12 cellular contexts compared by ENCODE assay signal in genomic region chr10:60299961-60300883, GRCh38.
DNase-seq lines count a peak whose midpoint lies in the region; ATAC-seq, FAIRE-seq and TF ChIP-seq lines count a peak whose summit lies in the region.
"Had no signal": no experiment of that assay in that cellular context is flagged by ENCODE, and none has a peak within 500 bp of the region (broad histone marks: within the 10 kb centered on the region; RNA-seq: fewer than 3 reads in every experiment).

No MANE protein-coding gene starts in this region.

- no peak overlapping the region for H3K4me2 ChIP-seq in PC-9

- H3K9me2 ChIP-seq in PC-9 (ENCODE audit: insufficient read depth): no peaks in the 10 kb centered on the region; the same call in 1 of the 2 replicates

- H4K20me1 ChIP-seq in PC-9 (ENCODE audit: insufficient read depth): no peaks in the 10 kb centered on the region

- no peaks in the 10 kb centered on the region for H3K9me3 ChIP-seq in HEK293 (ENCODE audit: control insufficient read depth, insufficient read depth, low read depth, low read length)
- no peaks in the 10 kb centered on the region for H3K9me3 ChIP-seq in iPS-20b (ENCODE audit: insufficient read depth, low read depth, low read length)
- no peaks in the 10 kb centered on the region for H3K9me3 ChIP-seq in gastrocnemius medialis
- no peaks in the 10 kb centered on the region for H3K9me3 ChIP-seq in PC-9 (ENCODE audit: insufficient read depth, low read depth)
- H3K9me3 ChIP-seq: vagina had no signal

- in situ Hi-C loops in gastrocnemius medialis (cut with MboI; ENCODE audit: low sequenced_read_pairs in 4 of 4): no loop called here

- H3K9ac ChIP-seq in iPS-20b (ENCODE audit: low read depth, low read length): peak overlapping the region; percentile 26; the same call in 1 of the 2 replicates

- no peaks in the 10 kb centered on the region for H3K4me1 ChIP-seq in HEK293 (ENCODE audit: control insufficient read depth, insufficient read depth, low read length)
- H3K4me1 ChIP-seq in iPS-20b (ENCODE audit: insufficient read depth, low read length): peaks cover 14% of the 10 kb centered on the region; the same call in 1 of the 2 replicates
- H3K4me1 ChIP-seq in gastrocnemius medialis: peaks cover 5 to 9% of the 10 kb centered on the region in 2 donors
- no peaks in the 10 kb centered on the region for H3K4me1 ChIP-seq in PC-9 (replicated peaks; ENCODE audit: insufficient read depth)
- H3K4me1 ChIP-seq: vagina had no signal

- intact Hi-C loops in gastrocnemius medialis (cut with DNase I; ENCODE audit: low total_unique reads): no loop called here
- intact Hi-C loops in PC-9 (cut with micrococcal nuclease; ENCODE audit: unreplicated experiment): no loop called here

- TF ChIP-seq POLR2A in gastrocnemius medialis (IDR thresholded peaks at IDR 0.05): no peak

- CTCF ChIA-PET in HEK293 (lab: Yijun Ruan, JAX): interaction anchor here (0.7 kb wide), 1 partner anchor 11 kb away, joined by 3 read pairs; no protein-coding TSS in a partner anchor
- CTCF ChIA-PET in PC-9 (lab: Charles Lee): no interaction called here

- no peak overlapping the region for H3K27ac ChIP-seq in HEK293 (ENCODE audit: extremely low read depth, low read depth, low read length)
- H3K27ac ChIP-seq in iPS-20b (ENCODE audit: low read length): no peak overlapping the region
- peak overlapping the region in 1 of 4 donors; percentile 55 for H3K27ac ChIP-seq in gastrocnemius medialis
- H3K27ac ChIP-seq in PC-9: no peak overlapping the region
- H3K27ac ChIP-seq: vagina had no signal

- peak; percentile 56 for DNase-seq in bronchial epithelial cell (ENCODE audit: low read depth)
- DNase-seq in gastrocnemius medialis: no peak
- DNase-seq in HuH-7.5 (ENCODE audit: low spot score): no peak
- DNase-seq in PC-9: no peak
- no peak for DNase-seq in NOMO-1 treated with DMSO at 0.1 percent for 48 hours (lab: John Stamatoyannopoulos, UW; ENCODE audit: unreplicated experiment)
- DNase-seq: activated T-cell treated with anti-CD3 and anti-CD28 coated beads, Interleukin-2, amount 50 U/mL, for 48 hours; NCI-H510A; stimulated activated CD4-positive, alpha-beta T cell treated with anti-CD3 and anti-CD28 coated beads, Interleukin-4, amount 100 ng/mL, for 4 hours had no signal

- H3K27me3 ChIP-seq in bronchial epithelial cell (ENCODE audit: control insufficient read depth, insufficient read depth, low read length): no peaks in the 10 kb centered on the region
- no peaks in the 10 kb centered on the region for H3K27me3 ChIP-seq in iPS-20b (ENCODE audit: insufficient read depth, low read length)
- H3K27me3 ChIP-seq in gastrocnemius medialis: no peaks in the 10 kb centered on the region
- H3K27me3 ChIP-seq in PC-9 (ENCODE audit: insufficient read depth, low read depth): no peaks in the 10 kb centered on the region
- H3K27me3 ChIP-seq: vagina had no signal

- POLR2A ChIA-PET in HEK293 (lab: Yijun Ruan, JAX): no interaction called here
- POLR2A ChIA-PET in PC-9 (lab: Charles Lee; ENCODE audit: unreplicated experiment): no interaction called here

- no peak overlapping the region for H2AFZ ChIP-seq in PC-9

- BruUV-seq in PC-9 (replicated peaks; lab: Mats Ljungman, UMichigan): no TSS peak

- ATAC-seq in gastrocnemius medialis (peak; percentile 36 to 45), HG03354 (IDR thresholded peaks at IDR 0.05; ENCODE audit: poor library complexity, severe bottlenecking, unreplicated experiment) (no peak)

- H3K36me3 ChIP-seq in HEK293 (ENCODE audit: control insufficient read depth in 2 of 2, insufficient read depth in 1 of 2, low read length in 2 of 2): no peaks in the 10 kb centered on the region
- no peaks in the 10 kb centered on the region for H3K36me3 ChIP-seq in bronchial epithelial cell (ENCODE audit: control insufficient read depth, insufficient read depth, low read length)
- H3K36me3 ChIP-seq in iPS-20b (ENCODE audit: insufficient read depth, low read depth, low read length): no peaks in the 10 kb centered on the region
- no peaks in the 10 kb centered on the region for H3K36me3 ChIP-seq in gastrocnemius medialis
- H3K36me3 ChIP-seq in PC-9 (ENCODE audit: low read depth): no peaks in the 10 kb centered on the region
- H3K36me3 ChIP-seq: vagina had no signal

- H3K79me2 ChIP-seq in PC-9 (ENCODE audit: low read depth): no peaks in the 10 kb centered on the region

- no peak overlapping the region for H3K4me3 ChIP-seq in HEK293 (ENCODE audit: low read depth, low read length)
- no peak overlapping the region for H3K4me3 ChIP-seq in bronchial epithelial cell (ENCODE audit: low read depth, low read length)
- H3K4me3 ChIP-seq in iPS-20b (ENCODE audit: low read length): no peak overlapping the region
- peak overlapping the region; percentile 6 to 51 (median 44) for H3K4me3 ChIP-seq in gastrocnemius medialis
- no peak overlapping the region for H3K4me3 ChIP-seq in PC-9

- FAIRE-seq in bronchial epithelial cell (lab: Jason Lieb, UNC): no peak

- no peaks in the 10 kb centered on the region for H3F3A ChIP-seq in PC-9 (ENCODE audit: insufficient read depth, low read depth)

- TF ChIP-seq CTCF in HEK293 (tag by site-specific recombination; IDR thresholded peaks at IDR 0.05): no peak
- TF ChIP-seq CTCF in bronchial epithelial cell (IDR thresholded peaks at IDR 0.05; ENCODE audit: insufficient read depth, low read length, severe bottlenecking): no peak
- no peak for TF ChIP-seq CTCF in gastrocnemius medialis (IDR thresholded peaks at IDR 0.05 in 4 of 5, conservative IDR thresholded peaks at IDR 0.05 in 1 of 5)
- no peak for TF ChIP-seq CTCF in PC-9 (conservative IDR thresholded peaks at IDR 0.05)

TF ChIP-seq in HEK293, 187 proteins besides CTCF, POLR2A, EP300 and RAD21:
- TF ChIP-seq ZNF555 (tag by site-specific recombination; conservative IDR thresholded peaks at IDR 0.05): no peak
- TF ChIP-seq ZBTB17 (tag by site-specific recombination; IDR thresholded peaks at IDR 0.05): peak; percentile 32; the same call in 1 of the 2 replicates
- TF ChIP-seq ZNF2 (tag by site-specific recombination; IDR thresholded peaks at IDR 0.05): no peak
- no peak for TF ChIP-seq ZNF175 (tag by site-specific recombination; IDR thresholded peaks at IDR 0.05)
- no peak for TF ChIP-seq ZNF366 (tag by site-specific recombination; conservative IDR thresholded peaks at IDR 0.05)
- no peak for TF ChIP-seq ZNF184 (tag by site-specific recombination; IDR thresholded peaks at IDR 0.05)
- TF ChIP-seq ZNF398 (tag by site-specific recombination; IDR thresholded peaks at IDR 0.05): no peak

Comparison
In these comparisons a context has a peak if more than half of its experiments do, and no peak if none do; other contexts are left out.
1. H3K4me3 ChIP-seq: peak in gastrocnemius medialis (4 of 4); none in HEK293 (single experiment), bronchial epithelial cell (single experiment), iPS-20b (single experiment) and PC-9 (single experiment).